Comparison of ENCODE assay signal across 21 cellular contexts in genomic region chr1:64798857-64799256, GRCh38. TPM values are rescaled to one million over a fixed set of nuclear protein-coding genes. Genes with fewer than 3 reads are reported as not detected.
A peak's percentile ranks its signal among the peaks of the same experiment; 100 is the strongest.
DNase-seq lines count a peak whose midpoint lies in the region; ATAC-seq, FAIRE-seq and TF ChIP-seq lines count a peak whose summit lies in the region.
"Had no signal": no experiment of that assay in that cellular context is flagged by ENCODE, and none has a peak within 500 bp of the region (broad histone marks: within the 10 kb centered on the region; RNA-seq: fewer than 3 reads in every experiment).

No MANE protein-coding gene starts in this region.

- no peaks in the 10 kb centered on the region for H3K27me3 ChIP-seq in tibial nerve
- H3K27me3 ChIP-seq: BLaER1 treated with 17β-estradiol and CSF1 and Interleukin-3, amounts not matched to agents 10 nM and 100 nM had no signal

- no peak for TF ChIP-seq EP300 in tibial nerve (IDR thresholded peaks at IDR 0.05)

- H3K9me3 ChIP-seq in mucosa of descending colon (no peaks in the 10 kb centered on the region), tibial nerve (peaks cover 0 to 8% (median 0%) of the 10 kb centered on the region in 4 donors)
- H3K9me3 ChIP-seq: A549, Caco-2 had no signal

- intact Hi-C loops in mucosa of descending colon (cut with DNase I, micrococcal nuclease): no loop called here

- FAIRE-seq in H54 (lab: Jason Lieb, UNC): peak; percentile 50
- FAIRE-seq in colon (lab: Jason Lieb, UNC): peak; percentile 75
- FAIRE-seq: A549, D721Med, G401.6, GM12891, GM19239 had no signal

- no peak for TF ChIP-seq POLR2A in H54 (IDR thresholded peaks at IDR 0.05; ENCODE audit: low read depth, low read length)
- no peak for TF ChIP-seq POLR2A in tibial nerve (IDR thresholded peaks at IDR 0.05)

- H3K4me1 ChIP-seq in mucosa of descending colon (ENCODE audit: low read depth) (no peaks in the 10 kb centered on the region), tibial nerve (no peaks in the 10 kb centered on the region)
- H3K4me1 ChIP-seq: A549; BLaER1 treated with 17β-estradiol and CSF1 and Interleukin-3, amounts not matched to agents 10 nM and 100 nM; Caco-2 had no signal

- H3K36me3 ChIP-seq in mucosa of descending colon (ENCODE audit: low read depth): no peaks in the 10 kb centered on the region
- no peaks in the 10 kb centered on the region for H3K36me3 ChIP-seq in tibial nerve

- no peak overlapping the region for H3K27ac ChIP-seq in tibial nerve
- H3K27ac ChIP-seq: 22Rv1; A549; BLaER1 treated with 17β-estradiol and CSF1 and Interleukin-3, amounts not matched to agents 10 nM and 100 nM; C4-2B had no signal

- peak; percentile 90 for ATAC-seq in mucosa of descending colon
- ATAC-seq: A549; CD8-positive, alpha-beta T cell had no signal

- DNase-seq in H54 (ENCODE audit: insufficient read length, low spot score) (no peak), mucosa of descending colon (no peak), NCI-H524 treated with DMSO at 0.1 percent for 48 hours (lab: John Stamatoyannopoulos, UW) (no peak), tibial nerve (ENCODE audit: low spot score in 2 of 2) (no peak), NCI-H1436 treated with DMSO at 0.1 percent for 48 hours (lab: John Stamatoyannopoulos, UW) (no peak)
- DNase-seq: AML-193; Caco-2; Calu3; CD4-positive, alpha-beta T cell; CD8-positive, alpha-beta T cell; DMS79 treated with DMSO at 0.1 percent for 48 hours; GF-D8 had no signal

- H3K4me3 ChIP-seq in mucosa of descending colon (no peak overlapping the region), tibial nerve (no peak overlapping the region)
- H3K4me3 ChIP-seq: A549; BLaER1 treated with 17β-estradiol and CSF1 and Interleukin-3, amounts not matched to agents 10 nM and 100 nM had no signal

- TF ChIP-seq CTCF in mucosa of descending colon (IDR thresholded peaks at IDR 0.05) (no peak), tibial nerve (IDR thresholded peaks at IDR 0.05) (no peak)

RNA-seq across cellular contexts. Expression of gene RAVER2, which starts 54.0 kb away (rescaled TPM):
- total RNA-seq in mucosa of descending colon: 10 to 100 TPM; 35.9 to 81.0 (median 46.3) TPM
- 1 to 10 TPM; 3.6 to 8.2 (median 4.1) TPM for total RNA-seq in tibial nerve

Comparison
In these comparisons a context has a peak if more than half of its experiments do, and no peak if none do; other contexts are left out.
1. RNA of gene RAVER2, which starts 54.0 kb away (total RNA-seq): 35.9 to 81.0 TPM in mucosa of descending colon; 3.6 to 8.2 TPM in tibial nerve; every median in the first group is over 4 times any median in the second.